In genomic region chr9:107213561-107214028, GRCh38 we compare ENCODE assay signal across 9 cellular contexts.
DNase-seq lines count a peak whose midpoint lies in the region; TF ChIP-seq lines count a peak whose summit lies in the region.
"Had no signal": no experiment of that assay in that cellular context is flagged by ENCODE, and none has a peak within 500 bp of the region (broad histone marks: within the 10 kb centered on the region; RNA-seq: fewer than 3 reads in every experiment).

No MANE protein-coding gene starts in this region.

- H2AK5ac ChIP-seq in mesendoderm (ENCODE audit: low read length), result no peak overlapping the region

- no peak overlapping the region for H3K23ac ChIP-seq in mesendoderm (ENCODE audit: low read length)

- H2BK5ac ChIP-seq in mesendoderm (ENCODE audit: low read length), result no peak overlapping the region

- no peak overlapping the region for H3K27ac ChIP-seq in mesendoderm (ENCODE audit: low read depth, low read length)
- no peak overlapping the region for H3K27ac ChIP-seq in WERI-Rb-1
- H3K27ac ChIP-seq: C4-2B had no signal

- H3K36me3 ChIP-seq in mesendoderm (ENCODE audit: control insufficient read depth, insufficient read depth, low read length), result no peaks in the 10 kb centered on the region
- H3K36me3 ChIP-seq in WERI-Rb-1, result no peaks in the 10 kb centered on the region

- H3K79me1 ChIP-seq in mesendoderm (ENCODE audit: low read length), result no peaks in the 10 kb centered on the region

- no peak for TF ChIP-seq POLR2A in NB4 (IDR thresholded peaks at IDR 0.05; ENCODE audit: extremely low read depth, insufficient read length)

- no peak overlapping the region for H3K4ac ChIP-seq in mesendoderm (ENCODE audit: low read depth, low read length)

- H3K4me1 ChIP-seq in mesendoderm (ENCODE audit: control insufficient read depth, low read depth, low read length), result no peaks in the 10 kb centered on the region

- peak overlapping the region; percentile 70 for H3K4me3 Mint-ChIP-seq in HFFc6
- peak overlapping the region; percentile 16 for H3K4me3 Mint-ChIP-seq in activated naive CD4-positive, alpha-beta T cell treated with anti-CD3 and anti-CD28 coated beads, Interleukin-2, amount 50 U/mL, for 24 hours

- no peaks in the 10 kb centered on the region for H3K79me2 ChIP-seq in mesendoderm (ENCODE audit: control insufficient read depth, insufficient read depth, low read length)

- H3K4me3 ChIP-seq in NB4 (ENCODE audit: low read depth, low read length) (no peak overlapping the region), mesendoderm (ENCODE audit: low read length) (no peak overlapping the region), WERI-Rb-1 (ENCODE audit: low read depth, low read length) (no peak overlapping the region)

- no peak overlapping the region for H3K9ac ChIP-seq in mesendoderm (ENCODE audit: low read length)

- peak overlapping the region; percentile 92 for H3K27ac Mint-ChIP-seq in HFFc6
- no peak overlapping the region for H3K27ac Mint-ChIP-seq in activated naive CD4-positive, alpha-beta T cell treated with anti-CD3 and anti-CD28 coated beads, Interleukin-2, amount 50 U/mL, for 24 hours

- DNase-seq in NCI-H748 (lab: John Stamatoyannopoulos, UW; ENCODE audit: unreplicated experiment) (peak; percentile 28), NCI-H748 treated with DMSO at 0.1 percent for 48 hours (lab: John Stamatoyannopoulos, UW) (no peak), HFFc6 (peak; percentile 91), NB4 (ENCODE audit: low read depth) (peak; percentile 83), mesendoderm (peak; percentile 91), NCI-H524 treated with DMSO at 0.1 percent for 48 hours (lab: John Stamatoyannopoulos, UW) (no peak), WERI-Rb-1 (no peak)

- no peak overlapping the region for H3K4me2 ChIP-seq in mesendoderm (ENCODE audit: low read length)

- H3K36me3 Mint-ChIP-seq in HFFc6 (ENCODE audit: low read depth), result no peaks in the 10 kb centered on the region
- H3K36me3 Mint-ChIP-seq in activated naive CD4-positive, alpha-beta T cell treated with anti-CD3 and anti-CD28 coated beads, Interleukin-2, amount 50 U/mL, for 24 hours, result no peaks in the 10 kb centered on the region

- H2BK15ac ChIP-seq in mesendoderm (replicated peaks; ENCODE audit: low read depth), result no peak overlapping the region

- no peak overlapping the region for H3K18ac ChIP-seq in mesendoderm (ENCODE audit: low read length)

- no peak for TF ChIP-seq CTCF in HFFc6 (IDR thresholded peaks at IDR 0.05)
- no peak for TF ChIP-seq CTCF in NB4 (IDR thresholded peaks at IDR 0.05; ENCODE audit: low read depth, low read length)
- TF ChIP-seq CTCF in WERI-Rb-1 (IDR thresholded peaks at IDR 0.05; ENCODE audit: low read depth, low read length), result no peak

- no peak overlapping the region for H2BK120ac ChIP-seq in mesendoderm (ENCODE audit: low read depth, low read length)

- no peaks in the 10 kb centered on the region for H3K9me3 ChIP-seq in WERI-Rb-1 (ENCODE audit: severe bottlenecking)

- no peaks in the 10 kb centered on the region; the same call in 1 of the 2 replicates for H3K27me3 Mint-ChIP-seq in HFFc6 (ENCODE audit: insufficient read depth)
- H3K27me3 Mint-ChIP-seq in activated naive CD4-positive, alpha-beta T cell treated with anti-CD3 and anti-CD28 coated beads, Interleukin-2, amount 50 U/mL, for 24 hours, result peaks cover 3% of the 10 kb centered on the region

- H4K5ac ChIP-seq in mesendoderm (ENCODE audit: low read length), result no peak overlapping the region

- no CpG with 5 or more reads among the region's 6 CpGs for WGBS in mesendoderm (ENCODE audit: extremely low coverage, insufficient coverage, low lambda C conversion rate)

- H3K4me1 Mint-ChIP-seq in HFFc6 (ENCODE audit: low read depth), result peaks cover 40% of the 10 kb centered on the region
- H3K4me1 Mint-ChIP-seq in activated naive CD4-positive, alpha-beta T cell treated with anti-CD3 and anti-CD28 coated beads, Interleukin-2, amount 50 U/mL, for 24 hours, result peaks cover 12% of the 10 kb centered on the region

- no peak overlapping the region for H4K8ac ChIP-seq in mesendoderm (ENCODE audit: low read depth, low read length)

- no peaks in the 10 kb centered on the region for H3K9me3 Mint-ChIP-seq in HFFc6
- no peaks in the 10 kb centered on the region for H3K9me3 Mint-ChIP-seq in activated naive CD4-positive, alpha-beta T cell treated with anti-CD3 and anti-CD28 coated beads, Interleukin-2, amount 50 U/mL, for 24 hours

- no peak overlapping the region for H3K56ac ChIP-seq in mesendoderm (ENCODE audit: low read length)

- H3K27me3 ChIP-seq in mesendoderm (ENCODE audit: insufficient read depth, low read length, poor library complexity) (no peaks in the 10 kb centered on the region), WERI-Rb-1 (ENCODE audit: insufficient read depth, low read depth, severe bottlenecking) (no peaks in the 10 kb centered on the region)

Comparison
In these comparisons a context has a peak if more than half of its experiments do, and no peak if none do; other contexts are left out.
1. DNase-seq: peak in NCI-H748 (single experiment), HFFc6 (single experiment), NB4 (single experiment) and mesendoderm (single experiment); none in NCI-H748 treated with DMSO at 0.1 percent for 48 hours (single experiment), NCI-H524 treated with DMSO at 0.1 percent for 48 hours (single experiment) and WERI-Rb-1 (single experiment).